In the genomic region with DNA sequence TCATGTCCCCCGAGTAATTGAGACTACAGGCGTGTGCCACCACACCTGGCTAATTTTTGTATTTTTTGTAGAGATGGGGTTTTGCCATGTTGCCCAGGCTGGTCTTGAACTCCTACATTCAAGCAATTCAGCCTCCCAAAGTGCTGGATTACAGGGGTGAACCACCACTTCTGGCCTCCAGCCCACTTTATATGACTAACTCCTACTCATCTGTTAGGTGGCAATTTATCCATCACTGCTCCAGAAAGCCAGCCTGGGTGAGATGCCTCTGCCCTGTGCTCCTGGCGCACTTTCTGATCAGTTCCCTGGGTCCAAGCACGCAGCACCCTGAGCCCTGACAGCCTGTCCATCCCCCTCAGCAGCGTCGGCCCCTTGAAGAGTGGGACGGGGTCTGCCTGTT, we compare ENCODE assay signal across 17 cellular contexts. TPM values are rescaled to one million over a fixed set of nuclear protein-coding genes. Genes with fewer than 3 reads are reported as not detected.
DNase-seq lines count a peak whose midpoint lies in the region; TF ChIP-seq lines count a peak whose summit lies in the region.
"Had no signal": no experiment of that assay in that cellular context is flagged by ENCODE, and none has a peak within 500 bp of the region (broad histone marks: within the 10 kb centered on the region; RNA-seq: fewer than 3 reads in every experiment).

No MANE protein-coding gene starts in this region.

- H3K27ac ChIP-seq in spleen (no peak overlapping the region), transverse colon (no peak overlapping the region)
- H3K27ac ChIP-seq: BLaER1, SK-N-MC had no signal

- H3K9me3 ChIP-seq in spleen, result no peaks in the 10 kb centered on the region
- H3K9me3 ChIP-seq in transverse colon, result no peaks in the 10 kb centered on the region
- H3K9me3 ChIP-seq: BLaER1 had no signal

- in situ Hi-C loops in transverse colon (cut with MboI; ENCODE audit: low pct_ligation_motif_present in 1 of 4, low pct_unique_long_range_greater_than_20kb in 1 of 4, low sequenced_read_pairs in 3 of 4), result loop anchor here in 1 of 4 donors (10.0 kb wide), 1 partner anchor 77 kb away; no protein-coding TSS in a partner anchor

- H3K36me3 ChIP-seq in spleen, result no peaks in the 10 kb centered on the region
- no peaks in the 10 kb centered on the region for H3K36me3 ChIP-seq in transverse colon
- H3K36me3 ChIP-seq: BLaER1 had no signal

- TF ChIP-seq POLR2A in spleen (IDR thresholded peaks at IDR 0.05) (no peak), transverse colon (IDR thresholded peaks at IDR 0.05) (no peak)

- TF ChIP-seq CTCF in epithelial cell of esophagus (IDR thresholded peaks at IDR 0.05; ENCODE audit: insufficient read depth, low read depth, low read length, missing control alignments) (no peak), spleen (IDR thresholded peaks at IDR 0.05 in 8 of 11, conservative IDR thresholded peaks at IDR 0.05 in 3 of 11) (no peak), transverse colon (IDR thresholded peaks at IDR 0.05) (no peak)

- 86 to 95% (median 87%) methylated on average over 7 of the region's 7 CpGs for WGBS in spleen, 5 donors
- WGBS in transverse colon (ENCODE audit: low coverage in 1 of 2), 2 donors, result 78 to 80% methylated on average over 1 to 7 of the region's 7 CpGs

- intact Hi-C loops in spleen (cut with DNase I; ENCODE audit: low total_unique reads), result no loop called here
- intact Hi-C loops in transverse colon (cut with DNase I; ENCODE audit: low total_unique reads), result no loop called here

- H3K4me3 ChIP-seq in epithelial cell of esophagus (ENCODE audit: low read length), result no peak overlapping the region
- no peak overlapping the region for H3K4me3 ChIP-seq in spleen
- no peak overlapping the region for H3K4me3 ChIP-seq in transverse colon
- H3K4me3 ChIP-seq: BLaER1, SK-N-MC had no signal

- DNase-seq in H4 (ENCODE audit: low spot score), result peak; percentile 2
- DNase-seq in LHCN-M2 (ENCODE audit: low read depth), result peak; percentile 28
- DNase-seq in epithelial cell of esophagus (ENCODE audit: low read depth), result peak; percentile 14
- peak; percentile 39 for DNase-seq in spleen
- no peak for DNase-seq in activated gamma-delta T cell treated with Interleukin-2 at 50 U/mL for 16 hours
- DNase-seq in transverse colon, result no peak
- DNase-seq in 8988T, result no peak
- DNase-seq: DMS 273 treated with DMSO at 0.1 percent for 48 hours, NCI-H1048, NCI-H146, NCI-H2081 treated with DMSO at 0.1 percent for 48 hours, NCI-H226, NCI-H526 treated with DMSO at 0.1 percent for 48 hours had no signal

- H3K27me3 ChIP-seq in spleen (replicated peaks in 1 of 7), result peaks cover 0 to 13% (median 0%) of the 10 kb centered on the region in 7 donors
- no peaks in the 10 kb centered on the region for H3K27me3 ChIP-seq in transverse colon
- H3K27me3 ChIP-seq: BLaER1 had no signal

- no peak for TF ChIP-seq EP300 in transverse colon (IDR thresholded peaks at IDR 0.05; ENCODE audit: low read depth)

- H3K4me1 ChIP-seq in spleen (no peaks in the 10 kb centered on the region), transverse colon (peaks cover 0 to 5% (median 5%) of the 10 kb centered on the region in 4 donors)

RNA-seq across cellular contexts. Expression of gene ADAM11, which starts 29.4 kb away (rescaled TPM):
- 1.4 and 2.3 TPM in 2 replicates for total RNA-seq in H4 (2014; rRNA removed; shearing (Covaris generic))
- 0.26 and 0.40 TPM in 2 replicates for total RNA-seq in LHCN-M2 (2014; rRNA removed)
- 0.39 TPM for polyA plus RNA-seq in LHCN-M2 (2012)
- under 1 TPM in 6 of 7 donors, not detected in 1; 0.10 to 0.79 (median 0.47) TPM for total RNA-seq in spleen
- polyA plus RNA-seq in spleen, result under 1 TPM; 0.22 to 0.29 (median 0.26) TPM
- 1 to 10 TPM in 1 of 4 donors, under 1 TPM in 3; 0.37 to 2.0 (median 0.72) TPM for total RNA-seq in transverse colon

RNA-seq across cellular contexts. Expression of gene GJC1, which starts 41.9 kb away (rescaled TPM):
- total RNA-seq in H4 (2014; rRNA removed; shearing (Covaris generic)), result 8.2 and 8.8 TPM in 2 replicates
- total RNA-seq in LHCN-M2 (2014; rRNA removed), result 23.7 and 24.6 TPM in 2 replicates
- polyA plus RNA-seq in LHCN-M2 (2012), result 18.9 TPM
- total RNA-seq in spleen, result 1 to 10 TPM in 4 of 7 donors, under 1 TPM in 3; 0.43 to 1.8 (median 1.1) TPM
- under 1 TPM; 0.41 to 0.86 (median 0.80) TPM for polyA plus RNA-seq in spleen
- total RNA-seq in transverse colon, result 10 to 100 TPM; 12.0 to 18.7 (median 14.7) TPM

RNA-seq across cellular contexts. Expression of gene HIGD1B, which starts 59.5 kb away (rescaled TPM):
- not detected in 2 replicates for total RNA-seq in H4 (2014; rRNA removed; shearing (Covaris generic))
- total RNA-seq in LHCN-M2 (2014; rRNA removed), result not detected in 2 replicates
- not detected for polyA plus RNA-seq in LHCN-M2 (2012)
- total RNA-seq in spleen, result not detected
- 1 to 10 TPM in 1 of 3 donors, under 1 TPM in 1, not detected in 1; 0.38 to 1.7 TPM for polyA plus RNA-seq in spleen
- total RNA-seq in transverse colon, result under 1 TPM in 1 of 4 donors, not detected in 3; 0.96 TPM
- total RNA-seq: Daoy, OCI-LY7 had no signal

Comparison
In these comparisons a context has a peak if more than half of its experiments do, and no peak if none do; other contexts are left out.
1. DNase-seq: peak in H4 (single experiment), LHCN-M2 (single experiment), epithelial cell of esophagus (single experiment) and spleen (single experiment); none in activated gamma-delta T cell treated with Interleukin-2 at 50 U/mL for 16 hours (single experiment), transverse colon (single experiment) and 8988T (single experiment).